In the genomic region with DNA sequence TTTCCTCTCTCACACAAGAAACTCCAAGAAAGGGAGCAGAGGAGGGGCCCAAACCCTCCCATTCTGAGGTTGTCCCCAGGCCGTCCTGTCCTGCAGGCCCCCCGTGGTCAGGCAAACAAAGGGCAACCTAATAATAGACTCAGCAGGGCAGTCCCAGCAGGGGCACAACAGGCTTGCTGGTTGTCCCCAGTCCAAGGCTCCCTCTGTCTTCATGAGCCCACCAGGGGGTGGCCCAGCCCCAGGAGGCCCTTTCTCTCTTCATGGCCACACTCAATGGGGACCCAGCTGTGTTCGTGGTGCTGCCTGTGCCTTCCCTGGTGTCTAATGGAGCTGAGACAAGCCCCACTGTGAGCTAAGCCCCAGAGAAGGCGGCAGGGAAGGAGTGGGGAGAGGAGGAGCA, we compare ENCODE assay signal across 21 cellular contexts.
DNase-seq lines count a peak whose midpoint lies in the region; ATAC-seq and TF ChIP-seq lines count a peak whose summit lies in the region.
"Had no signal": no experiment of that assay in that cellular context is flagged by ENCODE, and none has a peak within 500 bp of the region (broad histone marks: within the 10 kb centered on the region; RNA-seq: fewer than 3 reads in every experiment).

No MANE protein-coding gene starts in this region.

- H4K91ac ChIP-seq in neuronal stem cell (ENCODE audit: low read depth, low read length, poor library complexity) = no peak overlapping the region

- H3K18ac ChIP-seq in neuronal stem cell (ENCODE audit: low read length) = no peak overlapping the region

- peaks cover 25% of the 10 kb centered on the region for H3K4me1 Mint-ChIP-seq in WTC11
- H3K4me1 Mint-ChIP-seq in CD4-positive, alpha-beta memory T cell = peaks cover 0 to 17% (median 8%) of the 10 kb centered on the region in 4 donors

- no peak overlapping the region for H2AFZ ChIP-seq in neuronal stem cell (ENCODE audit: low read length)
- H2AFZ ChIP-seq: GM23248 had no signal

- H3K4me1 ChIP-seq in neuronal stem cell (ENCODE audit: control insufficient read depth in 2 of 2, insufficient read depth in 1 of 2, low read depth in 1 of 2, low read length in 2 of 2) (no peaks in the 10 kb centered on the region), right atrium auricular region (no peaks in the 10 kb centered on the region)
- no peaks in the 10 kb centered on the region for H3K4me1 ChIP-seq in CD4-positive, alpha-beta memory T cell (ENCODE audit: insufficient read depth, low read length)

- H3K23ac ChIP-seq in neuronal stem cell (ENCODE audit: low read depth, low read length, poor library complexity) = no peak overlapping the region

- H3K9me3 Mint-ChIP-seq in WTC11 = peaks cover 35% of the 10 kb centered on the region
- peaks cover 0 to 13% (median 4%) of the 10 kb centered on the region in 8 donors for H3K9me3 Mint-ChIP-seq in CD4-positive, alpha-beta memory T cell

- POLR2A ChIA-PET in WTC11 (lab: Charles Lee) = no interaction called here
- POLR2A ChIA-PET in CD4-positive, alpha-beta memory T cell (lab: Charles Lee; ENCODE audit: partially characterized antibody) = no interaction called here

- H3K9me3 ChIP-seq in neuronal stem cell (replicated peaks in 1 of 2; ENCODE audit: control insufficient read depth in 2 of 2, insufficient read depth in 1 of 2, low read depth in 1 of 2, low read length in 2 of 2) (peaks cover 0 to 7% of the 10 kb centered on the region in 2 donors), right atrium auricular region (no peaks in the 10 kb centered on the region)
- H3K9me3 ChIP-seq in CD4-positive, alpha-beta memory T cell (ENCODE audit: control insufficient read depth in 1 of 2, low read length in 2 of 2) = no peaks in the 10 kb centered on the region

- no peak for TF ChIP-seq CTCF in WTC11 (IDR thresholded peaks at IDR 0.05)
- TF ChIP-seq CTCF in right atrium auricular region (IDR thresholded peaks at IDR 0.05) = no peak

- no peak overlapping the region for H2BK12ac ChIP-seq in neuronal stem cell (ENCODE audit: low read length)

- WGBS in neuronal stem cell (ENCODE audit: extremely low coverage in 2 of 2, insufficient read length in 2 of 2, insufficient replicate concordance in 1 of 2), 2 donors = no CpG with 5 or more reads among the region's 4 CpGs

- peak overlapping the region; percentile 30 for H3K9ac ChIP-seq in neuronal stem cell (ENCODE audit: low read depth, low read length, poor library complexity)
- H3K9ac ChIP-seq: BLaER1, GM23248 had no signal

- no peak overlapping the region for H3K27ac Mint-ChIP-seq in WTC11
- H3K27ac Mint-ChIP-seq in CD4-positive, alpha-beta memory T cell = no peak overlapping the region
- H3K27ac Mint-ChIP-seq: B cell; CD4-positive, CD25-positive, alpha-beta regulatory T cell had no signal

- no peak overlapping the region for H3K4me3 ChIP-seq in neuronal stem cell (ENCODE audit: low read length in 2 of 2)
- no peak overlapping the region for H3K4me3 ChIP-seq in right atrium auricular region
- H3K4me3 ChIP-seq in CD4-positive, alpha-beta memory T cell (ENCODE audit: low read length in 2 of 2) = no peak overlapping the region
- H3K4me3 ChIP-seq: BLaER1, GM23248 had no signal

- H3K36me3 ChIP-seq in neuronal stem cell (replicated peaks in 1 of 2; ENCODE audit: control insufficient read depth in 2 of 2, insufficient read depth in 2 of 2, low read length in 2 of 2) (no peaks in the 10 kb centered on the region), right atrium auricular region (no peaks in the 10 kb centered on the region)
- H3K36me3 ChIP-seq in CD4-positive, alpha-beta memory T cell (ENCODE audit: insufficient read depth, low read length) = no peaks in the 10 kb centered on the region
- H3K36me3 ChIP-seq: BLaER1 had no signal

- peaks cover 7% of the 10 kb centered on the region for H3K27me3 Mint-ChIP-seq in WTC11 (ENCODE audit: low read depth)
- H3K27me3 Mint-ChIP-seq in CD4-positive, alpha-beta memory T cell = peaks cover 9 to 19% of the 10 kb centered on the region in 2 donors
- H3K27me3 Mint-ChIP-seq: CD4-positive, CD25-positive, alpha-beta regulatory T cell had no signal

- H3K36me3 Mint-ChIP-seq in WTC11 = peaks cover 21% of the 10 kb centered on the region
- no peaks in the 10 kb centered on the region for H3K36me3 Mint-ChIP-seq in CD4-positive, alpha-beta memory T cell
- H3K36me3 Mint-ChIP-seq: CD4-positive, CD25-positive, alpha-beta regulatory T cell had no signal

- no peak overlapping the region for H3K14ac ChIP-seq in neuronal stem cell (ENCODE audit: low read length)

- H3K79me1 ChIP-seq in neuronal stem cell (ENCODE audit: low read depth, low read length) = no peaks in the 10 kb centered on the region

- H3K4me3 Mint-ChIP-seq in WTC11 = no peak overlapping the region
- H3K4me3 Mint-ChIP-seq in CD4-positive, alpha-beta memory T cell = no peak overlapping the region
- H3K4me3 Mint-ChIP-seq: B cell; CD4-positive, CD25-positive, alpha-beta regulatory T cell; CD8-positive, alpha-beta memory T cell had no signal

- no peak for ATAC-seq in WTC11

- H2BK15ac ChIP-seq in neuronal stem cell (ENCODE audit: low read length) = no peak overlapping the region

- H3K27me3 ChIP-seq in neuronal stem cell (ENCODE audit: control insufficient read depth in 3 of 3, insufficient read depth in 3 of 3, low read depth in 1 of 3, low read length in 3 of 3) = peaks cover 0 to 10% (median 0%) of the 10 kb centered on the region in 3 experiments
- H3K27me3 ChIP-seq in right atrium auricular region = no peaks in the 10 kb centered on the region
- H3K27me3 ChIP-seq in CD4-positive, alpha-beta memory T cell (ENCODE audit: insufficient read depth, low read length) = no peaks in the 10 kb centered on the region
- H3K27me3 ChIP-seq: BLaER1 had no signal

- H3K4ac ChIP-seq in neuronal stem cell (ENCODE audit: low read length) = no peak overlapping the region

- H3K4me2 ChIP-seq in neuronal stem cell (ENCODE audit: insufficient read depth, low read length, poor library complexity, severe bottlenecking) = no peak overlapping the region
- H3K4me2 ChIP-seq: BLaER1 had no signal

- peak; percentile 25 for DNase-seq in ELF-1 (ENCODE audit: low read depth, low spot score)
- DNase-seq in WTC11 (ENCODE audit: low spot score) = no peak
- peak; percentile 34 for DNase-seq in islet precursor cell
- no peak for DNase-seq in neuronal stem cell (ENCODE audit: low spot score)
- DNase-seq in central memory CD4-positive, alpha-beta T cell = no peak
- DNase-seq in right atrium auricular region (ENCODE audit: low spot score) = no peak
- DNase-seq in SW480 (ENCODE audit: low spot score) = no peak
- DNase-seq in CD4-positive, alpha-beta memory T cell = no peak
- DNase-seq: CD4-positive, CD25-positive, alpha-beta regulatory T cell; CD8-positive, alpha-beta memory T cell; DMS 273 treated with DMSO at 0.1 percent for 48 hours; DMS79; EL; GF-D8; GM23248; H7; HCEC 1CT had no signal

- no peak overlapping the region for H2BK120ac ChIP-seq in neuronal stem cell (ENCODE audit: low read depth, low read length)

- CTCF ChIA-PET in WTC11 (lab: Charles Lee) = no interaction called here
- CTCF ChIA-PET in CD4-positive, alpha-beta memory T cell (lab: Charles Lee; ENCODE audit: partially characterized antibody) = no interaction called here

- H3K27ac ChIP-seq in neuronal stem cell (replicated peaks; ENCODE audit: low read length) (no peak overlapping the region), right atrium auricular region (no peak overlapping the region)
- H3K27ac ChIP-seq in CD4-positive, alpha-beta memory T cell (ENCODE audit: low read depth, low read length) = no peak overlapping the region
- H3K27ac ChIP-seq: 22Rv1, BLaER1, C4-2B, GM23248 had no signal

- intact Hi-C loops in CD4-positive, alpha-beta memory T cell (cut with micrococcal nuclease) = loop anchor here (5.0 kb wide), 1 partner anchor 329 kb away; no protein-coding TSS in a partner anchor

- no peak overlapping the region for H4K8ac ChIP-seq in neuronal stem cell (ENCODE audit: low read depth, low read length)

- no peak overlapping the region for H2AK5ac ChIP-seq in neuronal stem cell (ENCODE audit: low read depth, low read length)

- H2BK5ac ChIP-seq in neuronal stem cell (ENCODE audit: low read length) = no peak overlapping the region

TF ChIP-seq in WTC11, 78 proteins besides CTCF, POLR2A, EP300 and RAD21:
- TF ChIP-seq ESRRA (CRISPR knock-in tag; IDR thresholded peaks at IDR 0.05; ENCODE audit: borderline replicate concordance) (no peak), ZNF423 (CRISPR knock-in tag; IDR thresholded peaks at IDR 0.05) (peak; percentile 96), ZNF219 (CRISPR knock-in tag; IDR thresholded peaks at IDR 0.05; ENCODE audit: borderline replicate concordance) (no peak)
TF ChIP-seq in WTC11: peak in this region for 1.

Comparison
In these comparisons a context has a peak if more than half of its experiments do, and no peak if none do; other contexts are left out.
1. DNase-seq: peak in ELF-1 (single experiment) and islet precursor cell (single experiment); none in WTC11 (single experiment), neuronal stem cell (single experiment), central memory CD4-positive, alpha-beta T cell (single experiment), right atrium auricular region (single experiment), SW480 (single experiment) and CD4-positive, alpha-beta memory T cell (0 of 5).